9 cellular contexts compared by ENCODE assay signal in the genomic region with DNA sequence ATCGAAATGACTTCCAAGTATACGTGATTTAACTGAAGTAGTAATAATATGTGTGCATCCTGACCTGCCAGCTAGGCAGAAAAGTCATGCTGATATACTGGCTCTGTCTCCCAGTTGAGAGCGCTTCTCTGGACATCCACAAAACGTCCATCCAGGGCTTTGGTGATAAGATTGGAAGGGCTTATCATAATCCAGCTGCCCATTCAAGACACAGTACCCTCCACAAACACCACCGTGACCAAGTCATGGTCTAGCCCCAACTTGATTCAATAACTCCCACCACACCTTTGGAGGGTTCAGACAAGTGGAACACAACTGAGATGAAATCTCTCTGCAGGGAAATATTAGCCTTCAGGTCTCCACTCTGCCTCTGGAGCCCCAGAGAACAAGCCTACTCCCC.
A peak's percentile ranks its signal among the peaks of the same experiment; 100 is the strongest.
DNase-seq lines count a peak whose midpoint lies in the region; ATAC-seq, FAIRE-seq and TF ChIP-seq lines count a peak whose summit lies in the region.
"Had no signal": no experiment of that assay in that cellular context is flagged by ENCODE, and none has a peak within 500 bp of the region (broad histone marks: within the 10 kb centered on the region; RNA-seq: fewer than 3 reads in every experiment).

No MANE protein-coding gene starts in this region.

- TF ChIP-seq POLR2A in A549 (IDR thresholded peaks at IDR 0.05; ENCODE audit: low read length), result no peak
- TF ChIP-seq POLR2A in GM12892 (IDR thresholded peaks at IDR 0.05; ENCODE audit: low read depth, low read length), result no peak

- FAIRE-seq in A549 (lab: Jason Lieb, UNC) (no peak), GM12892 (lab: Jason Lieb, UNC) (no peak)

- TF ChIP-seq EP300 in A549 (IDR thresholded peaks at IDR 0.05), result no peak

- peak overlapping the region; percentile 21 for H3K4me3 Mint-ChIP-seq in natural killer cell
- H3K4me3 Mint-ChIP-seq: stimulated activated naive CD8-positive, alpha-beta T cell treated with anti-CD3 and anti-CD28 coated beads, Interleukin-15, Interleukin-2, amounts not matched to agents 100 ng/mL and 50 ng/mL, for 24 hours had no signal

- no peaks in the 10 kb centered on the region for H3K9me3 ChIP-seq in A549

- H2AFZ ChIP-seq in KMS-11 (ENCODE audit: low read depth), result no peak overlapping the region

- WGBS in A549 (ENCODE audit: missing lambda C conversion rate), result 84% methylated on average over 5 of the region's 5 CpGs

- intact Hi-C loops in natural killer cell (cut with micrococcal nuclease), result loop anchor here (1.0 to 10.0 kb wide), 3 partner anchors 41 to 503 kb away; a partner anchor contains a TSS

- H4K20me1 ChIP-seq in KMS-11 (ENCODE audit: insufficient read depth), result no peaks in the 10 kb centered on the region

- DNase-seq in A549 (ENCODE audit: low read depth in 1 of 2, low spot score in 1 of 2) (no peak), natural killer cell (no peak), GM12892 (ENCODE audit: insufficient read length) (no peak), H7 (no peak)

- H3K4me3 ChIP-seq in A549, result no peak overlapping the region
- no peak overlapping the region for H3K4me3 ChIP-seq in KMS-11 (IDR thresholded peaks at IDR 0.05; ENCODE audit: insufficient read depth, low read depth, low read length)
- no peak overlapping the region for H3K4me3 ChIP-seq in H7 (ENCODE audit: insufficient read depth, low read depth, low read length)

- peaks cover 71% of the 10 kb centered on the region for H3K79me2 ChIP-seq in KMS-11 (ENCODE audit: insufficient read depth, low read depth)

- CTCF ChIA-PET in A549 (lab: Yijun Ruan, JAX), result interaction anchor here (0.7 to 16.6 kb wide), 15 partner anchors 8 to 188 kb away, joined by 3 to 260 read pairs (median 5); no protein-coding TSS in a partner anchor

- no peak overlapping the region for H3K9ac ChIP-seq in KMS-11

- peak overlapping the region; percentile 99 for H3K27ac Mint-ChIP-seq in natural killer cell

- H3K27me3 Mint-ChIP-seq in natural killer cell (ENCODE audit: low read depth in 2 of 2), result peaks cover 0 to 3% of the 10 kb centered on the region in 2 donors
- H3K27me3 Mint-ChIP-seq: stimulated activated naive CD8-positive, alpha-beta T cell treated with anti-CD3 and anti-CD28 coated beads, Interleukin-15, Interleukin-2, amounts not matched to agents 100 ng/mL and 50 ng/mL, for 24 hours had no signal

- peaks cover 49% of the 10 kb centered on the region for H3K4me1 ChIP-seq in A549
- H3K4me1 ChIP-seq in KMS-11 (ENCODE audit: low read depth, poor library complexity, severe bottlenecking), result peaks cover 87% of the 10 kb centered on the region

- peaks cover 8% of the 10 kb centered on the region for H3K36me3 Mint-ChIP-seq in natural killer cell

- peaks cover 83 to 86% of the 10 kb centered on the region in 2 donors for H3K4me1 Mint-ChIP-seq in natural killer cell

- H3K36me3 ChIP-seq in KMS-11 (ENCODE audit: insufficient read depth), result no peaks in the 10 kb centered on the region
- H3K36me3 ChIP-seq in H7 (replicated peaks; ENCODE audit: control insufficient read depth, insufficient read depth, low read length), result no peaks in the 10 kb centered on the region

- ATAC-seq in A549 (no peak), natural killer cell (no peak), HG02840 (IDR thresholded peaks at IDR 0.05; ENCODE audit: low FRiP score, unreplicated experiment) (no peak), HG03135 (IDR thresholded peaks at IDR 0.05; ENCODE audit: unreplicated experiment) (no peak)

- peaks cover 2 to 3% of the 10 kb centered on the region in 2 donors for H3K9me3 Mint-ChIP-seq in natural killer cell
- H3K9me3 Mint-ChIP-seq: stimulated activated naive CD8-positive, alpha-beta T cell treated with anti-CD3 and anti-CD28 coated beads, Interleukin-15, Interleukin-2, amounts not matched to agents 100 ng/mL and 50 ng/mL, for 24 hours had no signal

- H3K27ac ChIP-seq in A549 (peak overlapping the region; percentile 32 to 43; a peak in 4 of 6 replicates), KMS-11 (no peak overlapping the region; the same call in 1 of the 2 replicates), cingulate gyrus (ENCODE audit: low read depth, low read length) (peak overlapping the region; percentile 67)

- no peak for TF ChIP-seq RAD21 in A549 (conservative IDR thresholded peaks at IDR 0.05 in 1 of 2, IDR thresholded peaks at IDR 0.05 in 1 of 2)

- POLR2A ChIA-PET in A549 (lab: Yijun Ruan, JAX), result interaction anchor here (0.6 kb wide), 1 partner anchor 131 kb away, joined by 3 read pairs; no protein-coding TSS in a partner anchor

- H3K27me3 ChIP-seq in KMS-11 (ENCODE audit: insufficient read depth, low read depth) (no peaks in the 10 kb centered on the region), H7 (ENCODE audit: control insufficient read depth, insufficient read depth, low read length) (no peaks in the 10 kb centered on the region)

- H3K4me2 ChIP-seq in A549 (peak overlapping the region; percentile 7; the same call in 1 of the 3 replicates), KMS-11 (peak overlapping the region; percentile 6; the same call in 1 of the 2 replicates)

- TF ChIP-seq CTCF in A549 (IDR thresholded peaks at IDR 0.05) (no peak), KMS-11 (conservative IDR thresholded peaks at IDR 0.05; ENCODE audit: low read depth, low read length) (no peak), natural killer cell (IDR thresholded peaks at IDR 0.05) (no peak)

TF ChIP-seq in A549, 52 proteins besides CTCF, POLR2A, EP300 and RAD21:
- TF ChIP-seq HOXB5 (CRISPR knock-in tag; IDR thresholded peaks at IDR 0.05) (no peak), GATA3 (IDR thresholded peaks at IDR 0.05; ENCODE audit: borderline replicate concordance) (no peak), CEBPB (IDR thresholded peaks at IDR 0.05) (no peak), HOXA7 (CRISPR knock-in tag; IDR thresholded peaks at IDR 0.05) (no peak), FOXS1 (CRISPR knock-in tag; IDR thresholded peaks at IDR 0.05) (no peak), EHF (CRISPR knock-in tag; IDR thresholded peaks at IDR 0.05) (no peak)
- TF ChIP-seq, protein P1, sequence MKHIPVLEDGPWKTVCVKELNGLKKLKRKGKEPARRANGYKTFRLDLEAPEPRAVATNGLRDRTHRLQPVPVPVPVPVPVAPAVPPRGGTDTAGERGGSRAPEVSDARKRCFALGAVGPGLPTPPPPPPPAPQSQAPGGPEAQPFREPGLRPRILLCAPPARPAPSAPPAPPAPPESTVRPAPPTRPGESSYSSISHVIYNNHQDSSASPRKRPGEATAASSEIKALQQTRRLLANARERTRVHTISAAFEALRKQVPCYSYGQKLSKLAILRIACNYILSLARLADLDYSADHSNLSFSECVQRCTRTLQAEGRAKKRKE (CRISPR knock-in tag; IDR thresholded peaks at IDR 0.05; ENCODE audit: low read depth), result no peak
- TF ChIP-seq, protein P2, sequence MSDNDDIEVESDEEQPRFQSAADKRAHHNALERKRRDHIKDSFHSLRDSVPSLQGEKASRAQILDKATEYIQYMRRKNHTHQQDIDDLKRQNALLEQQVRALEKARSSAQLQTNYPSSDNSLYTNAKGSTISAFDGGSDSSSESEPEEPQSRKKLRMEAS (IDR thresholded peaks at IDR 0.05), result no peak
- TF ChIP-seq, protein P3, sequence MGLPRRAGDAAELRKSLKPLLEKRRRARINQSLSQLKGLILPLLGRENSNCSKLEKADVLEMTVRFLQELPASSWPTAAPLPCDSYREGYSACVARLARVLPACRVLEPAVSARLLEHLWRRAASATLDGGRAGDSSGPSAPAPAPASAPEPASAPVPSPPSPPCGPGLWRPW (IDR thresholded peaks at IDR 0.05), result no peak
- TF ChIP-seq, protein P4, sequence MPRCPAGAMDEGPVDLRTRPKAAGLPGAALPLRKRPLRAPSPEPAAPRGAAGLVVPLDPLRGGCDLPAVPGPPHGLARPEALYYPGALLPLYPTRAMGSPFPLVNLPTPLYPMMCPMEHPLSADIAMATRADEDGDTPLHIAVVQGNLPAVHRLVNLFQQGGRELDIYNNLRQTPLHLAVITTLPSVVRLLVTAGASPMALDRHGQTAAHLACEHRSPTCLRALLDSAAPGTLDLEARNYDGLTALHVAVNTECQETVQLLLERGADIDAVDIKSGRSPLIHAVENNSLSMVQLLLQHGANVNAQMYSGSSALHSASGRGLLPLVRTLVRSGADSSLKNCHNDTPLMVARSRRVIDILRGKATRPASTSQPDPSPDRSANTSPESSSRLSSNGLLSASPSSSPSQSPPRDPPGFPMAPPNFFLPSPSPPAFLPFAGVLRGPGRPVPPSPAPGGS (IDR thresholded peaks at IDR 0.05), result no peak
TF ChIP-seq in A549: peak in this region for 0.
